In genomic region chr2:130807659-130808385, GRCh38 we compare ENCODE assay signal across 13 cellular contexts. TPM values are rescaled to one million over a fixed set of nuclear protein-coding genes. Genes with fewer than 3 reads are reported as not detected.
DNase-seq lines count a peak whose midpoint lies in the region; ATAC-seq and TF ChIP-seq lines count a peak whose summit lies in the region.
"Had no signal": no experiment of that assay in that cellular context is flagged by ENCODE, and none has a peak within 500 bp of the region (broad histone marks: within the 10 kb centered on the region; RNA-seq: fewer than 3 reads in every experiment).

No MANE protein-coding gene starts in this region.

- H2AFZ ChIP-seq in PC-9: no peak overlapping the region

- DNase-seq in ACHN (peak; percentile 34), HPDE6-E6E7 (ENCODE audit: extremely low spot score) (peak; percentile 72), PC-9 (peak; percentile 55 to 84), kidney tubule cell (ENCODE audit: low spot score) (peak; percentile 69), cerebellar nuclear complex (lab: John Stamatoyannopoulos, UW) (no peak), nucleus accumbens (lab: John Stamatoyannopoulos, UW) (no peak)
- DNase-seq: activated B cell treated with CpG ODN at 0.5 μM for 24 hours; effector memory CD4-positive, alpha-beta T cell; left ventricle myocardium superior; uterus had no signal

- in situ Hi-C loops in ACHN (cut with HindIII; ENCODE audit: low pct_ligation_motif_present, low pct_unique_long_range_greater_than_20kb, low sequenced_read_pairs): no loop called here

- no peaks in the 10 kb centered on the region for H3K36me3 ChIP-seq in PC-9 (ENCODE audit: low read depth)
- H3K36me3 ChIP-seq: uterus had no signal

- no peak overlapping the region for H3K4me3 ChIP-seq in PC-9
- H3K4me3 ChIP-seq: uterus had no signal

- CTCF ChIA-PET in PC-9 (lab: Charles Lee): no interaction called here

- H4K20me1 ChIP-seq in PC-9 (ENCODE audit: insufficient read depth): no peaks in the 10 kb centered on the region

- ATAC-seq in HG02884 (IDR thresholded peaks at IDR 0.05; ENCODE audit: unreplicated experiment): no peak
- ATAC-seq in GM18907 (IDR thresholded peaks at IDR 0.05; ENCODE audit: unreplicated experiment): no peak
- ATAC-seq: left ventricle myocardium superior had no signal

- H3K9me3 ChIP-seq in PC-9 (ENCODE audit: insufficient read depth, low read depth): no peaks in the 10 kb centered on the region
- H3K9me3 ChIP-seq: uterus had no signal

- H3K9me2 ChIP-seq in PC-9 (ENCODE audit: insufficient read depth): no peaks in the 10 kb centered on the region

- no peaks in the 10 kb centered on the region for H3K27me3 ChIP-seq in PC-9 (ENCODE audit: insufficient read depth, low read depth)
- H3K27me3 ChIP-seq: uterus had no signal

- H3K4me2 ChIP-seq in PC-9: peak overlapping the region; percentile 68

- POLR2A ChIA-PET in PC-9 (lab: Charles Lee; ENCODE audit: unreplicated experiment): interaction anchor here (0.7 kb wide), 1 partner anchor 20 kb away, joined by 4 read pairs; no protein-coding TSS in a partner anchor

- H3K79me2 ChIP-seq in PC-9 (ENCODE audit: low read depth): no peaks in the 10 kb centered on the region

- H3K27ac ChIP-seq in PC-9: peak overlapping the region; percentile 99
- H3K27ac ChIP-seq: uterus had no signal

- peaks cover 40% of the 10 kb centered on the region for H3K4me1 ChIP-seq in PC-9 (replicated peaks; ENCODE audit: insufficient read depth)
- H3K4me1 ChIP-seq: uterus had no signal

- intact Hi-C loops in PC-9 (cut with micrococcal nuclease; ENCODE audit: unreplicated experiment): loop anchor here (1.0 to 2.0 kb wide), 3 partner anchors 13 to 29 kb away; partner anchors contain the start of gene ARHGEF4

- H3F3A ChIP-seq in PC-9 (ENCODE audit: insufficient read depth, low read depth): peaks cover 16% of the 10 kb centered on the region

- no TSS peak for BruUV-seq in PC-9 (replicated peaks; lab: Mats Ljungman, UMichigan)

- no peak for TF ChIP-seq CTCF in PC-9 (conservative IDR thresholded peaks at IDR 0.05)

RNA-seq across cellular contexts. Expression of gene ARHGEF4, which starts 28.9 kb away (rescaled TPM):
- 16.1 and 20.0 TPM in 2 replicates for total RNA-seq in PC-9 (2021)

RNA-seq across cellular contexts. Expression of gene AMER3, which starts 52.5 kb away (rescaled TPM):
- not detected in 2 replicates for total RNA-seq in PC-9 (2021)
- total RNA-seq: activated B cell treated with CpG ODN at 0.5 μM for 24 hours, left ventricle myocardium superior, SK-MEL-5 had no signal

Comparison
In these comparisons a context has a peak if more than half of its experiments do, and no peak if none do; other contexts are left out.
1. DNase-seq: peak in ACHN (single experiment), HPDE6-E6E7 (single experiment), PC-9 (2 of 2) and kidney tubule cell (single experiment); none in cerebellar nuclear complex (0 of 2) and nucleus accumbens (0 of 56).